ENCODE assay signal across 1 cellular context in the genomic region with DNA sequence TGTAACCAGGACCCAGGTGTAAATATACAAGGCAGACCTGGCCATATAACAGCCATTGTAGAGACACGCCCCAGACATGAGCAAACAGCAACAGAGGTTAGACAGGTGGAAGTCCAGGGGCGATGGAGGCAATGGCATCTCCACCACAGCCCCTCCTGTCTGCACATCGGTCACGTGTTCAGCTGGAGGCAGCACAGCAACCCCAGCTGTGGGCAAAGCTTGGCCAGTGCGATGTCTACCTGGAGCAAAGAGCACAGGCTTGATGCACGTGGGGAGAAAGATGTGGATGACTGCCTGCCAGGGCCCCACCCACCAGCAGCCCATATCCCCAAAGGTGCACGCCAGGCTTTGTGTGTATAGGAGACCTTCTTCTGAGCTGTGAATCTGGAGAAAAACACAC.
TF ChIP-seq lines count a peak whose summit lies in the region.

No MANE protein-coding gene starts in this region.

TF ChIP-seq in HepG2, 621 proteins besides CTCF, POLR2A, EP300 and RAD21 (continued from another document):
- TF ChIP-seq, protein P1, sequence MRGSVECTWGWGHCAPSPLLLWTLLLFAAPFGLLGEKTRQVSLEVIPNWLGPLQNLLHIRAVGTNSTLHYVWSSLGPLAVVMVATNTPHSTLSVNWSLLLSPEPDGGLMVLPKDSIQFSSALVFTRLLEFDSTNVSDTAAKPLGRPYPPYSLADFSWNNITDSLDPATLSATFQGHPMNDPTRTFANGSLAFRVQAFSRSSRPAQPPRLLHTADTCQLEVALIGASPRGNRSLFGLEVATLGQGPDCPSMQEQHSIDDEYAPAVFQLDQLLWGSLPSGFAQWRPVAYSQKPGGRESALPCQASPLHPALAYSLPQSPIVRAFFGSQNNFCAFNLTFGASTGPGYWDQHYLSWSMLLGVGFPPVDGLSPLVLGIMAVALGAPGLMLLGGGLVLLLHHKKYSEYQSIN (CRISPR knock-in tag; IDR thresholded peaks at IDR 0.05; ENCODE audit: borderline replicate concordance) = no peak
- TF ChIP-seq, protein P2, sequence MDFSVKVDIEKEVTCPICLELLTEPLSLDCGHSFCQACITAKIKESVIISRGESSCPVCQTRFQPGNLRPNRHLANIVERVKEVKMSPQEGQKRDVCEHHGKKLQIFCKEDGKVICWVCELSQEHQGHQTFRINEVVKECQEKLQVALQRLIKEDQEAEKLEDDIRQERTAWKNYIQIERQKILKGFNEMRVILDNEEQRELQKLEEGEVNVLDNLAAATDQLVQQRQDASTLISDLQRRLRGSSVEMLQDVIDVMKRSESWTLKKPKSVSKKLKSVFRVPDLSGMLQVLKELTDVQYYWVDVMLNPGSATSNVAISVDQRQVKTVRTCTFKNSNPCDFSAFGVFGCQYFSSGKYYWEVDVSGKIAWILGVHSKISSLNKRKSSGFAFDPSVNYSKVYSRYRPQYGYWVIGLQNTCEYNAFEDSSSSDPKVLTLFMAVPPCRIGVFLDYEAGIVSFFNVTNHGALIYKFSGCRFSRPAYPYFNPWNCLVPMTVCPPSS (IDR thresholded peaks at IDR 0.05) = no peak
- TF ChIP-seq MTF2 (CRISPR knock-in tag; IDR thresholded peaks at IDR 0.05; ENCODE audit: borderline replicate concordance) (no peak), HNRNPK (IDR thresholded peaks at IDR 0.05; ENCODE audit: low read depth, low read length, poor library complexity, severe bottlenecking) (no peak), ATRX (CRISPR knock-in tag; IDR thresholded peaks at IDR 0.05; ENCODE audit: borderline replicate concordance) (no peak), ZNF142 (CRISPR knock-in tag; IDR thresholded peaks at IDR 0.05) (no peak), HCFC1 (IDR thresholded peaks at IDR 0.05; ENCODE audit: low read depth, low read length) (no peak), YEATS2 (CRISPR knock-in tag; IDR thresholded peaks at IDR 0.05; ENCODE audit: borderline replicate concordance) (no peak), ETS1 (CRISPR knock-in tag; IDR thresholded peaks at IDR 0.05) (no peak), BHLHE40 (IDR thresholded peaks at IDR 0.05; ENCODE audit: low read length) (peak; percentile 64), ZMYM2 (CRISPR knock-in tag; IDR thresholded peaks at IDR 0.05) (no peak), ISL2 (CRISPR knock-in tag; IDR thresholded peaks at IDR 0.05) (no peak), ZNF672 (CRISPR knock-in tag; IDR thresholded peaks at IDR 0.05) (no peak), U2AF1 (optimal IDR thresholded peaks at IDR 0.05; ENCODE audit: low read depth, low read length) (no peak), TBX3 (IDR thresholded peaks at IDR 0.05; ENCODE audit: borderline replicate concordance) (no peak), EHMT2 (IDR thresholded peaks at IDR 0.05; ENCODE audit: borderline replicate concordance, low read depth, low read length) (no peak), MIER2 (CRISPR knock-in tag; IDR thresholded peaks at IDR 0.05) (no peak), ZNF44 (CRISPR knock-in tag; IDR thresholded peaks at IDR 0.05) (no peak), ZSCAN22 (CRISPR knock-in tag; IDR thresholded peaks at IDR 0.05) (no peak), HNF1B (CRISPR knock-in tag; IDR thresholded peaks at IDR 0.05) (no peak), PATZ1 (CRISPR knock-in tag; IDR thresholded peaks at IDR 0.05) (no peak), KLF11 (CRISPR knock-in tag; IDR thresholded peaks at IDR 0.05) (no peak), ZNF687 (CRISPR knock-in tag; IDR thresholded peaks at IDR 0.05) (peak; percentile 63), HNF4A (CRISPR knock-in tag; IDR thresholded peaks at IDR 0.05) (peak; percentile 61), CBFB (CRISPR knock-in tag; IDR thresholded peaks at IDR 0.05) (no peak), ZNF75D (CRISPR knock-in tag; IDR thresholded peaks at IDR 0.05; ENCODE audit: borderline replicate concordance) (no peak), PHF21A (CRISPR knock-in tag; IDR thresholded peaks at IDR 0.05) (no peak), GATA4 (IDR thresholded peaks at IDR 0.05; ENCODE audit: borderline replicate concordance, low read depth) (no peak), SALL1 (CRISPR knock-in tag; IDR thresholded peaks at IDR 0.05) (peak; percentile 33; the same call in 1 of the 2 replicates), GTF2F1 (IDR thresholded peaks at IDR 0.05; ENCODE audit: low read length) (no peak), ZNF550 (CRISPR knock-in tag; IDR thresholded peaks at IDR 0.05; ENCODE audit: borderline replicate concordance) (no peak), SYNCRIP (IDR thresholded peaks at IDR 0.05; ENCODE audit: insufficient read depth, low read depth, low read length) (no peak), MBD4 (IDR thresholded peaks at IDR 0.05; ENCODE audit: borderline replicate concordance, low read length) (no peak), TOE1 (CRISPR knock-in tag; IDR thresholded peaks at IDR 0.05) (no peak), SP2 (CRISPR knock-in tag; IDR thresholded peaks at IDR 0.05) (no peak)
- TF ChIP-seq, protein P3, sequence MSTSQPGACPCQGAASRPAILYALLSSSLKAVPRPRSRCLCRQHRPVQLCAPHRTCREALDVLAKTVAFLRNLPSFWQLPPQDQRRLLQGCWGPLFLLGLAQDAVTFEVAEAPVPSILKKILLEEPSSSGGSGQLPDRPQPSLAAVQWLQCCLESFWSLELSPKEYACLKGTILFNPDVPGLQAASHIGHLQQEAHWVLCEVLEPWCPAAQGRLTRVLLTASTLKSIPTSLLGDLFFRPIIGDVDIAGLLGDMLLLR (CRISPR knock-in tag; IDR thresholded peaks at IDR 0.05) = no peak
- TF ChIP-seq, protein P4, sequence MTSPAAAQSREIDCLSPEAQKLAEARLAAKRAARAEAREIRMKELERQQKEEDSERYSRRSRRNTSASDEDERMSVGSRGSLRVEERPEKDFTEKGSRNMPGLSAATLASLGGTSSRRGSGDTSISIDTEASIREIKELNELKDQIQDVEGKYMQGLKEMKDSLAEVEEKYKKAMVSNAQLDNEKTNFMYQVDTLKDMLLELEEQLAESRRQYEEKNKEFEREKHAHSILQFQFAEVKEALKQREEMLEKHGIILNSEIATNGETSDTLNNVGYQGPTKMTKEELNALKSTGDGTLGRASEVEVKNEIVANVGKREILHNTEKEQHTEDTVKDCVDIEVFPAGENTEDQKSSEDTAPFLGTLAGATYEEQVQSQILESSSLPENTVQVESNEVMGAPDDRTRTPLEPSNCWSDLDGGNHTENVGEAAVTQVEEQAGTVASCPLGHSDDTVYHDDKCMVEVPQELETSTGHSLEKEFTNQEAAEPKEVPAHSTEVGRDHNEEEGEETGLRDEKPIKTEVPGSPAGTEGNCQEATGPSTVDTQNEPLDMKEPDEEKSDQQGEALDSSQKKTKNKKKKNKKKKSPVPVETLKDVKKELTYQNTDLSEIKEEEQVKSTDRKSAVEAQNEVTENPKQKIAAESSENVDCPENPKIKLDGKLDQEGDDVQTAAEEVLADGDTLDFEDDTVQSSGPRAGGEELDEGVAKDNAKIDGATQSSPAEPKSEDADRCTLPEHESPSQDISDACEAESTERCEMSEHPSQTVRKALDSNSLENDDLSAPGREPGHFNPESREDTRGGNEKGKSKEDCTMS (CRISPR knock-in tag; conservative IDR thresholded peaks at IDR 0.05) = no peak
- TF ChIP-seq, protein P5, sequence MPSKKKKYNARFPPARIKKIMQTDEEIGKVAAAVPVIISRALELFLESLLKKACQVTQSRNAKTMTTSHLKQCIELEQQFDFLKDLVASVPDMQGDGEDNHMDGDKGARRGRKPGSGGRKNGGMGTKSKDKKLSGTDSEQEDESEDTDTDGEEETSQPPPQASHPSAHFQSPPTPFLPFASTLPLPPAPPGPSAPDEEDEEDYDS (CRISPR knock-in tag; IDR thresholded peaks at IDR 0.05) = no peak
